16 cellular contexts compared by ENCODE assay signal in genomic region chr1:31646259-31646960, GRCh38. TPM values are rescaled to one million over a fixed set of nuclear protein-coding genes. Genes with fewer than 3 reads are reported as not detected.
DNase-seq lines count a peak whose midpoint lies in the region; ATAC-seq, FAIRE-seq and TF ChIP-seq lines count a peak whose summit lies in the region.
"Had no signal": no experiment of that assay in that cellular context is flagged by ENCODE, and none has a peak within 500 bp of the region (broad histone marks: within the 10 kb centered on the region; RNA-seq: fewer than 3 reads in every experiment).

No MANE protein-coding gene starts in this region.

- intact Hi-C loops in CD4-positive, alpha-beta memory T cell (cut with micrococcal nuclease), result loop anchor here (10.0 kb wide), 1 partner anchor 1008 kb away; the partner anchor contains the start of genes RBBP4 and ZBTB8OS

- CTCF ChIA-PET in CD4-positive, alpha-beta memory T cell (lab: Charles Lee; ENCODE audit: partially characterized antibody), result interaction anchor here (0.7 kb wide), 1 partner anchor 143 kb away, joined by 3 read pairs; no protein-coding TSS in a partner anchor

- FAIRE-seq in GM12892 (lab: Jason Lieb, UNC), result peak; percentile 40
- FAIRE-seq: frontal cortex, HTR-8/SVneo had no signal

- peak overlapping the region; percentile 97 to 100 (median 100) for H3K4me3 Mint-ChIP-seq in CD4-positive, alpha-beta memory T cell
- H3K4me3 Mint-ChIP-seq in activated naive CD8-positive, alpha-beta T cell treated with anti-CD3 and anti-CD28 coated beads, Interleukin-2, amount 50 U/mL, for 24 hours, result peak overlapping the region; percentile 94
- peak overlapping the region; percentile 92 for H3K4me3 Mint-ChIP-seq in natural killer cell treated with Interleukin-12 subunit alpha and Interleukin-12 subunit beta and Interleukin-15 and Interleukin-18, amount 100 ng/mL, for 72 hours

- TF ChIP-seq POLR2A in GM12892 (IDR thresholded peaks at IDR 0.05; ENCODE audit: low read depth, low read length), result no peak

- peaks cover 0 to 11% of the 10 kb centered on the region in 2 donors for H3K36me3 Mint-ChIP-seq in CD4-positive, alpha-beta memory T cell
- no peaks in the 10 kb centered on the region for H3K36me3 Mint-ChIP-seq in activated naive CD8-positive, alpha-beta T cell treated with anti-CD3 and anti-CD28 coated beads, Interleukin-2, amount 50 U/mL, for 24 hours (ENCODE audit: low read depth)
- peaks cover 7% of the 10 kb centered on the region for H3K36me3 Mint-ChIP-seq in natural killer cell treated with Interleukin-12 subunit alpha and Interleukin-12 subunit beta and Interleukin-15 and Interleukin-18, amount 100 ng/mL, for 72 hours

- ATAC-seq in activated naive CD8-positive, alpha-beta T cell treated with anti-CD3 and anti-CD28 coated beads, Interleukin-2, amount 50 U/mL, for 24 hours, result no peak
- no peak for ATAC-seq in natural killer cell treated with Interleukin-12 subunit alpha and Interleukin-12 subunit beta and Interleukin-15 and Interleukin-18, amount 100 ng/mL, for 72 hours
- no peak for ATAC-seq in HG02973 (IDR thresholded peaks at IDR 0.05; ENCODE audit: unreplicated experiment)
- ATAC-seq in GM21515 (IDR thresholded peaks at IDR 0.05; ENCODE audit: unreplicated experiment), result no peak
- no peak for ATAC-seq in GM21447 (IDR thresholded peaks at IDR 0.05; ENCODE audit: unreplicated experiment)
- ATAC-seq: Panc1 had no signal

- H3K9me3 ChIP-seq in CD4-positive, alpha-beta memory T cell (ENCODE audit: control insufficient read depth in 1 of 2, low read length in 2 of 2), result no peaks in the 10 kb centered on the region

- no peak for DNase-seq in CD4-positive, alpha-beta memory T cell
- no peak for DNase-seq in GM12892 (ENCODE audit: insufficient read length)
- DNase-seq in activated naive CD8-positive, alpha-beta T cell treated with anti-CD3 and anti-CD28 coated beads, Interleukin-2, amount 50 U/mL, for 24 hours, result no peak
- DNase-seq in natural killer cell treated with Interleukin-12 subunit alpha and Interleukin-12 subunit beta and Interleukin-15 and Interleukin-18, amount 100 ng/mL, for 72 hours (ENCODE audit: low spot score), result no peak
- DNase-seq in HCEC 1CT, result no peak
- DNase-seq: activated CD8-positive, alpha-beta memory T cell treated with anti-CD3 and anti-CD28 coated beads for 24 hours; GF-D8; NCI-H1092 had no signal

- POLR2A ChIA-PET in CD4-positive, alpha-beta memory T cell (lab: Charles Lee; ENCODE audit: partially characterized antibody), result no interaction called here

- peaks cover 23 to 43% (median 32%) of the 10 kb centered on the region in 4 donors for H3K4me1 Mint-ChIP-seq in CD4-positive, alpha-beta memory T cell
- H3K4me1 Mint-ChIP-seq in activated naive CD8-positive, alpha-beta T cell treated with anti-CD3 and anti-CD28 coated beads, Interleukin-2, amount 50 U/mL, for 24 hours, result peaks cover 25% of the 10 kb centered on the region
- H3K4me1 Mint-ChIP-seq in natural killer cell treated with Interleukin-12 subunit alpha and Interleukin-12 subunit beta and Interleukin-15 and Interleukin-18, amount 100 ng/mL, for 72 hours (ENCODE audit: low read depth in 2 of 2), result peaks cover 27 to 33% of the 10 kb centered on the region in 2 donors

- no peaks in the 10 kb centered on the region for H3K27me3 ChIP-seq in CD4-positive, alpha-beta memory T cell (ENCODE audit: insufficient read depth, low read length)

- H3K9me3 Mint-ChIP-seq in CD4-positive, alpha-beta memory T cell, result peaks cover 0 to 9% (median 0%) of the 10 kb centered on the region in 8 donors
- H3K9me3 Mint-ChIP-seq in activated naive CD8-positive, alpha-beta T cell treated with anti-CD3 and anti-CD28 coated beads, Interleukin-2, amount 50 U/mL, for 24 hours, result no peaks in the 10 kb centered on the region
- peaks cover 6% of the 10 kb centered on the region for H3K9me3 Mint-ChIP-seq in natural killer cell treated with Interleukin-12 subunit alpha and Interleukin-12 subunit beta and Interleukin-15 and Interleukin-18, amount 100 ng/mL, for 72 hours

- no peak overlapping the region for H3K4me3 ChIP-seq in CD4-positive, alpha-beta memory T cell (ENCODE audit: low read length in 2 of 2)

- peaks cover 30% of the 10 kb centered on the region for H3K4me1 ChIP-seq in CD4-positive, alpha-beta memory T cell (ENCODE audit: insufficient read depth, low read length)

- H3K36me3 ChIP-seq in CD4-positive, alpha-beta memory T cell (ENCODE audit: insufficient read depth, low read length), result no peaks in the 10 kb centered on the region

- H3K27me3 Mint-ChIP-seq in CD4-positive, alpha-beta memory T cell, result no peaks in the 10 kb centered on the region
- no peaks in the 10 kb centered on the region for H3K27me3 Mint-ChIP-seq in activated naive CD8-positive, alpha-beta T cell treated with anti-CD3 and anti-CD28 coated beads, Interleukin-2, amount 50 U/mL, for 24 hours
- no peaks in the 10 kb centered on the region for H3K27me3 Mint-ChIP-seq in natural killer cell treated with Interleukin-12 subunit alpha and Interleukin-12 subunit beta and Interleukin-15 and Interleukin-18, amount 100 ng/mL, for 72 hours

- H3K27ac ChIP-seq in CD4-positive, alpha-beta memory T cell (ENCODE audit: low read depth, low read length), result no peak overlapping the region

- peak overlapping the region; percentile 98 to 100 (median 100) for H3K27ac Mint-ChIP-seq in CD4-positive, alpha-beta memory T cell
- peak overlapping the region; percentile 34 for H3K27ac Mint-ChIP-seq in activated naive CD8-positive, alpha-beta T cell treated with anti-CD3 and anti-CD28 coated beads, Interleukin-2, amount 50 U/mL, for 24 hours
- H3K27ac Mint-ChIP-seq in natural killer cell treated with Interleukin-12 subunit alpha and Interleukin-12 subunit beta and Interleukin-15 and Interleukin-18, amount 100 ng/mL, for 72 hours, result peak overlapping the region; percentile 87 to 96

RNA-seq across cellular contexts. Expression of gene PEF1, which starts 1.7 kb away (rescaled TPM):
- 10 to 100 TPM; 39.1 to 41.7 TPM for total RNA-seq in CD4-positive, alpha-beta memory T cell
- 100 to 1,000 TPM in 1 of 2 donors, 10 to 100 TPM in 1; 84.7 to 124 TPM for polyA plus RNA-seq in CD4-positive, alpha-beta memory T cell
- polyA plus RNA-seq in GM12892 (2012; ENCODE audit: missing spikeins), result 47.0 TPM
- 10 to 100 TPM; 45.5 to 55.9 TPM for total RNA-seq in natural killer cell treated with Interleukin-12 subunit alpha and Interleukin-12 subunit beta and Interleukin-15 and Interleukin-18, amount 100 ng/mL, for 72 hours

RNA-seq across cellular contexts. Expression of gene HCRTR1, which starts 28.9 kb away (rescaled TPM):
- total RNA-seq in CD4-positive, alpha-beta memory T cell, result not detected
- polyA plus RNA-seq in CD4-positive, alpha-beta memory T cell, result not detected
- not detected for polyA plus RNA-seq in GM12892 (2012; ENCODE audit: missing spikeins)
- not detected for total RNA-seq in natural killer cell treated with Interleukin-12 subunit alpha and Interleukin-12 subunit beta and Interleukin-15 and Interleukin-18, amount 100 ng/mL, for 72 hours
- total RNA-seq: NCI-H460; T-helper 1 cell treated with Interleukin-12 subunit alpha and Interleukin-12 subunit beta and Interleukin-4 antibody, amounts not matched to agents 30 ng/mL and 1 ng/mL, for 36 hours had no signal

RNA-seq across cellular contexts. Expression of gene COL16A1, which starts 57.4 kb away (rescaled TPM):
- total RNA-seq in CD4-positive, alpha-beta memory T cell, result not detected
- not detected for polyA plus RNA-seq in CD4-positive, alpha-beta memory T cell
- polyA plus RNA-seq in GM12892 (2012; ENCODE audit: missing spikeins), result 0.36 TPM
- total RNA-seq in natural killer cell treated with Interleukin-12 subunit alpha and Interleukin-12 subunit beta and Interleukin-15 and Interleukin-18, amount 100 ng/mL, for 72 hours, result 1 to 10 TPM in 1 of 2 donors, under 1 TPM in 1; 0.73 to 1.6 TPM

Comparison
In these comparisons a context has a peak if more than half of its experiments do, and no peak if none do; other contexts are left out.
1. H3K27ac Mint-ChIP-seq: peak in every context shown above with its lines; median percentile 100 in CD4-positive, alpha-beta memory T cell; 92 in natural killer cell treated with Interleukin-12 subunit alpha and Interleukin-12 subunit beta and Interleukin-15 and Interleukin-18, amount 100 ng/mL, for 72 hours; 34 in activated naive CD8-positive, alpha-beta T cell treated with anti-CD3 and anti-CD28 coated beads, Interleukin-2, amount 50 U/mL, for 24 hours.